ENCODE assay signal across 11 cellular contexts in genomic region chr14:60777856-60778578, GRCh38. TPM values are rescaled to one million over a fixed set of nuclear protein-coding genes. Genes with fewer than 3 reads are reported as not detected.
DNase-seq lines count a peak whose midpoint lies in the region; ATAC-seq and TF ChIP-seq lines count a peak whose summit lies in the region.
"Had no signal": no experiment of that assay in that cellular context is flagged by ENCODE, and none has a peak within 500 bp of the region (broad histone marks: within the 10 kb centered on the region; RNA-seq: fewer than 3 reads in every experiment).

No MANE protein-coding gene starts in this region.

- no peak overlapping the region for H3K27ac ChIP-seq in breast epithelium
- H3K27ac ChIP-seq in foreskin keratinocyte = no peak overlapping the region
- peak overlapping the region; percentile 36 to 56 for H3K27ac ChIP-seq in tibial artery
- H3K27ac ChIP-seq: hepatocyte had no signal

- H3K9me3 Mint-ChIP-seq in MCF 10A (ENCODE audit: unreplicated experiment) = no peaks in the 10 kb centered on the region
- H3K9me3 Mint-ChIP-seq in glutamatergic neuron (ENCODE audit: unreplicated experiment) = no peaks in the 10 kb centered on the region
- H3K9me3 Mint-ChIP-seq: memory B cell had no signal

- H3K27me3 ChIP-seq in breast epithelium (no peaks in the 10 kb centered on the region), foreskin keratinocyte (no peaks in the 10 kb centered on the region), tibial artery (no peaks in the 10 kb centered on the region)
- H3K27me3 ChIP-seq: hepatocyte had no signal

- CTCF ChIA-PET in MCF 10A (lab: Yijun Ruan, JAX) = no interaction called here

- H3K36me3 Mint-ChIP-seq in MCF 10A (ENCODE audit: insufficient read depth, unreplicated experiment) (peaks cover 5% of the 10 kb centered on the region), glutamatergic neuron (ENCODE audit: unreplicated experiment) (no peaks in the 10 kb centered on the region)

- H3K36me3 ChIP-seq in breast epithelium (no peaks in the 10 kb centered on the region), tibial artery (no peaks in the 10 kb centered on the region)

- no peaks in the 10 kb centered on the region for H3K27me3 Mint-ChIP-seq in MCF 10A (ENCODE audit: insufficient read depth, unreplicated experiment)
- H3K27me3 Mint-ChIP-seq in glutamatergic neuron (ENCODE audit: unreplicated experiment) = peaks cover 2% of the 10 kb centered on the region
- H3K27me3 Mint-ChIP-seq: memory B cell had no signal

- intact Hi-C loops in MCF 10A (cut with micrococcal nuclease) = no loop called here
- intact Hi-C loops in breast epithelium (cut with DNase I; ENCODE audit: low total_unique reads) = no loop called here
- intact Hi-C loops in tibial artery (cut with DNase I; ENCODE audit: low total_unique reads) = no loop called here

- H3K9me3 ChIP-seq in breast epithelium = no peaks in the 10 kb centered on the region
- no peaks in the 10 kb centered on the region for H3K9me3 ChIP-seq in tibial artery

- H3K27ac Mint-ChIP-seq in MCF 10A (ENCODE audit: low read depth, unreplicated experiment) (no peak overlapping the region), glutamatergic neuron (ENCODE audit: unreplicated experiment) (no peak overlapping the region)
- H3K27ac Mint-ChIP-seq: memory B cell had no signal

- H3K4me1 ChIP-seq in breast epithelium = peaks cover 0 to 3% of the 10 kb centered on the region in 2 donors
- peaks cover 32% of the 10 kb centered on the region for H3K4me1 ChIP-seq in foreskin keratinocyte
- H3K4me1 ChIP-seq in tibial artery = peaks cover 0 to 31% (median 8%) of the 10 kb centered on the region in 4 donors

- DNase-seq in MCF 10A (ENCODE audit: unreplicated experiment) (peak; percentile 22), breast epithelium (ENCODE audit: low spot score in 2 of 2) (no peak), amniotic epithelial cell (ENCODE audit: low read depth) (peak; percentile 76), foreskin keratinocyte (peak; percentile 65 to 81), tibial artery (no peak), activated gamma-delta T cell (lab: John Stamatoyannopoulos, UW) (no peak), NCI-H2171 treated with DMSO at 0.1 percent for 48 hours (lab: John Stamatoyannopoulos, UW) (no peak), glutamatergic neuron (no peak)
- DNase-seq: SIG-M5 had no signal

- TF ChIP-seq CTCF in MCF 10A (IDR thresholded peaks at IDR 0.05; ENCODE audit: unreplicated experiment) (no peak), breast epithelium (IDR thresholded peaks at IDR 0.05) (no peak), foreskin keratinocyte (conservative IDR thresholded peaks at IDR 0.05) (no peak), tibial artery (IDR thresholded peaks at IDR 0.05) (no peak), glutamatergic neuron (IDR thresholded peaks at IDR 0.05; ENCODE audit: partially characterized antibody, unreplicated experiment) (no peak)

- no peak overlapping the region for H3K4me3 Mint-ChIP-seq in MCF 10A (ENCODE audit: unreplicated experiment)
- no peak overlapping the region for H3K4me3 Mint-ChIP-seq in glutamatergic neuron (ENCODE audit: unreplicated experiment)
- H3K4me3 Mint-ChIP-seq: memory B cell had no signal

- H3K4me3 ChIP-seq in breast epithelium = no peak overlapping the region
- no peak overlapping the region for H3K4me3 ChIP-seq in tibial artery
- H3K4me3 ChIP-seq: hepatocyte had no signal

- TF ChIP-seq POLR2A in breast epithelium (IDR thresholded peaks at IDR 0.05) = no peak

- ATAC-seq in foreskin keratinocyte = peak; percentile 84

- H3K4me1 Mint-ChIP-seq in MCF 10A (ENCODE audit: insufficient read depth, unreplicated experiment) (no peaks in the 10 kb centered on the region), glutamatergic neuron (ENCODE audit: low read depth, unreplicated experiment) (no peaks in the 10 kb centered on the region)

- POLR2A ChIA-PET in MCF 10A (lab: Yijun Ruan, JAX) = no interaction called here

- BruUV-seq in MCF 10A (replicated peaks; lab: Mats Ljungman, UMichigan) = no TSS peak

RNA-seq across cellular contexts. Expression of gene MNAT1, which starts 43.5 kb away (rescaled TPM):
- total RNA-seq in MCF 10A (2022) (45.2 and 57.5 TPM in 2 replicates), breast epithelium (10 to 100 TPM; 30.6 to 70.4 (median 50.8) TPM), foreskin keratinocyte (64.9 and 71.1 TPM in 2 replicates), glutamatergic neuron (ENCODE audit: unreplicated experiment) (45.2 TPM)
- 53.2 and 64.0 TPM in 2 replicates for polyA plus RNA-seq in foreskin keratinocyte

RNA-seq across cellular contexts. Expression of gene SIX4, which starts 53.9 kb away (rescaled TPM):
- 12.9 and 13.6 TPM in 2 replicates for total RNA-seq in MCF 10A (2022)
- 10 to 100 TPM in 1 of 3 donors, 1 to 10 TPM in 2; 2.6 to 16.7 (median 5.2) TPM for total RNA-seq in breast epithelium
- total RNA-seq in foreskin keratinocyte = 10.8 and 12.0 TPM in 2 replicates
- polyA plus RNA-seq in foreskin keratinocyte = 1.8 and 2.6 TPM in 2 replicates
- 22.1 TPM for total RNA-seq in glutamatergic neuron (ENCODE audit: unreplicated experiment)

Comparison
In these comparisons a context has a peak if more than half of its experiments do, and no peak if none do; other contexts are left out.
1. DNase-seq: peak in MCF 10A (single experiment), amniotic epithelial cell (single experiment) and foreskin keratinocyte (2 of 2); none in breast epithelium (0 of 2), tibial artery (0 of 2), activated gamma-delta T cell (single experiment), NCI-H2171 treated with DMSO at 0.1 percent for 48 hours (single experiment) and glutamatergic neuron (single experiment).
2. H3K27ac ChIP-seq: peak in tibial artery (2 of 2); none in breast epithelium (0 of 2) and foreskin keratinocyte (single experiment).